Comparison of ENCODE assay signal across 1 cellular context in genomic region chr4:81919238-81919637, GRCh38.
TF ChIP-seq lines count a peak whose summit lies in the region.

No MANE protein-coding gene starts in this region.

TF ChIP-seq in GM23338, 12 proteins besides CTCF, POLR2A, EP300 and RAD21 (continued from another document):
- TF ChIP-seq ZNF462 (CRISPR knock-in tag; IDR thresholded peaks at IDR 0.05): no peak
